Comparison of ENCODE assay signal across 10 cellular contexts in the genomic region with DNA sequence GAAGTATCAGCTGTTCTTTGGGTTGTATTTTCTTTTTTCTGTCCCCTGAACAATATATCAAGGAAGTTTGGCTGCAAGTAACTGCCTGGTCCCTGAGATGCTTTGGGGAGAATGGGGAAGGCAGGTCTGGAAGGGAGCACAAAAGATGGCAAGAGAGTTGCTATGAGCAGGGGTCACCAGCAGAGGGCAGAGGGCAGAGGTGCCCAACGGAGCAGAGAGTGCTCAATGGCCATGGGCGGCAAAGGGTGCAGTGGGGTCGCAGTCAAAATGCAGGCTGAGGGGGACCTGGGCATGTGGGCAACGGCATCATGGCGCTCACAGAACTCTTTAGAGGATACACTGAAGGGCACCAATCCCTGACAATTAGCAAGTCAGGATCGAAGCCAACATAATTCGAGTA.
A peak's percentile ranks its signal among the peaks of the same experiment; 100 is the strongest.
DNase-seq lines count a peak whose midpoint lies in the region; ATAC-seq and TF ChIP-seq lines count a peak whose summit lies in the region.
"Had no signal": no experiment of that assay in that cellular context is flagged by ENCODE, and none has a peak within 500 bp of the region (broad histone marks: within the 10 kb centered on the region; RNA-seq: fewer than 3 reads in every experiment).

No MANE protein-coding gene starts in this region.

- no peak overlapping the region for H3K27ac ChIP-seq in 22Rv1
- no peak overlapping the region for H3K27ac ChIP-seq in PC-9
- no peak overlapping the region for H3K27ac ChIP-seq in fibroblast of lung (ENCODE audit: insufficient read depth, low read length)
- H3K27ac ChIP-seq: upper lobe of left lung had no signal

- POLR2A ChIA-PET in PC-9 (lab: Charles Lee; ENCODE audit: unreplicated experiment) = interaction anchor here (0.5 kb wide), 1 partner anchor 94 kb away, joined by 8 read pairs; no protein-coding TSS in a partner anchor

- no peak overlapping the region for H3K4me3 ChIP-seq in PC-9
- no peak overlapping the region for H3K4me3 ChIP-seq in fibroblast of lung (replicated peaks in 1 of 4; ENCODE audit: control extremely low read depth in 1 of 4, insufficient read depth in 1 of 4, low read depth in 3 of 4, low read length in 4 of 4)
- H3K4me3 ChIP-seq: upper lobe of left lung had no signal

- H3K27me3 ChIP-seq in PC-9 (ENCODE audit: insufficient read depth, low read depth) (no peaks in the 10 kb centered on the region), fibroblast of lung (ENCODE audit: control insufficient read depth, insufficient read depth, low read length) (peaks cover 3% of the 10 kb centered on the region)
- H3K27me3 ChIP-seq: upper lobe of left lung had no signal

- H3K79me2 ChIP-seq in PC-9 (ENCODE audit: low read depth) (no peaks in the 10 kb centered on the region), fibroblast of lung (ENCODE audit: control insufficient read depth, insufficient read depth, low read length) (no peaks in the 10 kb centered on the region)

- CTCF ChIA-PET in PC-9 (lab: Charles Lee) = interaction anchor here (0.6 kb wide), 1 partner anchor 198 kb away, joined by 3 read pairs; no protein-coding TSS in a partner anchor

- no peaks in the 10 kb centered on the region for H3K4me1 ChIP-seq in PC-9 (replicated peaks; ENCODE audit: insufficient read depth)
- no peaks in the 10 kb centered on the region for H3K4me1 ChIP-seq in fibroblast of lung (ENCODE audit: control insufficient read depth, extremely low read depth, insufficient read depth, low read length)
- H3K4me1 ChIP-seq: upper lobe of left lung had no signal

- TF ChIP-seq CTCF in 22Rv1 (IDR thresholded peaks at IDR 0.05) = peak; percentile 73
- peak; percentile 56 for TF ChIP-seq CTCF in GM10266 (IDR thresholded peaks at IDR 0.05; ENCODE audit: control insufficient read depth, insufficient read depth, low read depth, missing control alignments)
- TF ChIP-seq CTCF in PC-9 (conservative IDR thresholded peaks at IDR 0.05) = peak; percentile 64
- TF ChIP-seq CTCF in fibroblast of lung (conservative IDR thresholded peaks at IDR 0.05 in 1 of 2, IDR thresholded peaks at IDR 0.05 in 1 of 2; ENCODE audit: low read depth in 1 of 2, low read length in 2 of 2) = peak; percentile 29 to 42

- no peak overlapping the region for H3K4me2 ChIP-seq in PC-9
- no peak overlapping the region for H3K4me2 ChIP-seq in fibroblast of lung (ENCODE audit: extremely low read depth, insufficient read depth, low read length)

- no peaks in the 10 kb centered on the region for H3K9me2 ChIP-seq in PC-9 (ENCODE audit: insufficient read depth)

- BruUV-seq in PC-9 (replicated peaks; lab: Mats Ljungman, UMichigan) = no TSS peak

- ATAC-seq in GM21528 (IDR thresholded peaks at IDR 0.05; ENCODE audit: low FRiP score, unreplicated experiment) = no peak

- H2AFZ ChIP-seq in PC-9 (no peak overlapping the region), fibroblast of lung (ENCODE audit: low read length) (no peak overlapping the region)

- H4K20me1 ChIP-seq in PC-9 (ENCODE audit: insufficient read depth) (no peaks in the 10 kb centered on the region), fibroblast of lung (ENCODE audit: control insufficient read depth, extremely low read depth, insufficient read depth, low read length) (no peaks in the 10 kb centered on the region)

- DNase-seq in GM10266 (ENCODE audit: extremely low spot score) (peak; percentile 17), PC-9 (no peak), fibroblast of lung (ENCODE audit: low read depth in 2 of 2) (no peak), NK-92 (lab: John Stamatoyannopoulos, UW; ENCODE audit: unreplicated experiment) (no peak), foreskin melanocyte (no peak), NCI-H2196 treated with DMSO at 0.1 percent for 48 hours (lab: John Stamatoyannopoulos, UW; ENCODE audit: unreplicated experiment) (no peak)
- DNase-seq: stimulated activated CD4-positive, alpha-beta T cell treated with anti-CD3 and anti-CD28 coated beads, Interleukin-1b, Interleukin-23, amount 100 ng/mL, for 48 hours; upper lobe of left lung had no signal

- 0 out of 2 replicates have a peak, but pooled peaks cover 4% of the 10 kb centered on the region for H3F3A ChIP-seq in PC-9 (ENCODE audit: insufficient read depth, low read depth)

- no peaks in the 10 kb centered on the region for H3K9me3 ChIP-seq in PC-9 (ENCODE audit: insufficient read depth, low read depth)
- H3K9me3 ChIP-seq in fibroblast of lung (ENCODE audit: control insufficient read depth, insufficient read depth, low read depth, low read length) = no peaks in the 10 kb centered on the region
- H3K9me3 ChIP-seq: upper lobe of left lung had no signal

- H3K9ac ChIP-seq in fibroblast of lung (ENCODE audit: insufficient read depth, low read length) = no peak overlapping the region

- intact Hi-C loops in PC-9 (cut with micrococcal nuclease; ENCODE audit: unreplicated experiment) = no loop called here

- H3K36me3 ChIP-seq in PC-9 (ENCODE audit: low read depth) (no peaks in the 10 kb centered on the region), fibroblast of lung (ENCODE audit: control insufficient read depth, insufficient read depth, low read length) (no peaks in the 10 kb centered on the region)
- H3K36me3 ChIP-seq: upper lobe of left lung had no signal
